ENCODE assay signal across 1 cellular context in the genomic region with DNA sequence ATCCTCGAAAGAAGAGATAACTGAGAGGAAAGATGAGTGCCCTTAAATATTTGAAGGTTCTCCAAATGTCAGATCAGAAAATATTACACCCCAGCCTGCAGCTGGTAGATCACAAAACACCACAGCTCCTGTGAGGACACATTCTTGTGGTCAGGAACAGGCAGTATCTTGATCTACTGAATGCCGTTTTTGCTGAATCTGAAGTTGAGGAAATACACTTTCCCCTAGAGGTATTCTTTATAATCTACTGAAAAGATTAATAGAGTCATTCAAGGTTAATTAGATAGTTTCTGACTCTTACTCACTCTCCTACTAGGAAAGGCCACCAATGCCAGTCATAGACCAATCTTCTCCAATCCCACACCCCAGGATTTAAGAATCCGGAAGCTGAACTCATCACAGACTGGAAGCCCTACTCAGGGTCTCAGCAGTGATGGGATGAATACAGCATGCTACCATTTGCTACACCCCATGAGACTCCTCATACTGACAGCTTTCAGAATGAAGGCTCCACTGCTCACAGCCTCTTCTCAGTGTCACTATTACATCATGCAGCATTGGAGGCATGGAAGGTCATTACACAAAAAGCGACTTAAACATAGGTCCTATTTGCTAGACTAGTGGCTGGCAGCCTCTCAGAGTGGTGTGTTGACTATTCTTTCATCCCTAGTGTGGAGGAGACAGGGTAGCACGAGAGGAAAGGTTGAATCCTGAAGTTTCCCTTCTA.
TF ChIP-seq lines count a peak whose summit lies in the region.

No MANE protein-coding gene starts in this region.

TF ChIP-seq in HepG2, 621 proteins besides CTCF, POLR2A, EP300 and RAD21 (continued from another document):
- TF ChIP-seq GTF3A (CRISPR knock-in tag; conservative IDR thresholded peaks at IDR 0.05) (no peak), HCFC1 (IDR thresholded peaks at IDR 0.05; ENCODE audit: low read depth, low read length) (no peak), NFAT5 (CRISPR knock-in tag; IDR thresholded peaks at IDR 0.05) (no peak), TSC22D2 (CRISPR knock-in tag; IDR thresholded peaks at IDR 0.05; ENCODE audit: borderline replicate concordance) (no peak)
